Comparison of ENCODE assay signal across 12 cellular contexts in the genomic region with DNA sequence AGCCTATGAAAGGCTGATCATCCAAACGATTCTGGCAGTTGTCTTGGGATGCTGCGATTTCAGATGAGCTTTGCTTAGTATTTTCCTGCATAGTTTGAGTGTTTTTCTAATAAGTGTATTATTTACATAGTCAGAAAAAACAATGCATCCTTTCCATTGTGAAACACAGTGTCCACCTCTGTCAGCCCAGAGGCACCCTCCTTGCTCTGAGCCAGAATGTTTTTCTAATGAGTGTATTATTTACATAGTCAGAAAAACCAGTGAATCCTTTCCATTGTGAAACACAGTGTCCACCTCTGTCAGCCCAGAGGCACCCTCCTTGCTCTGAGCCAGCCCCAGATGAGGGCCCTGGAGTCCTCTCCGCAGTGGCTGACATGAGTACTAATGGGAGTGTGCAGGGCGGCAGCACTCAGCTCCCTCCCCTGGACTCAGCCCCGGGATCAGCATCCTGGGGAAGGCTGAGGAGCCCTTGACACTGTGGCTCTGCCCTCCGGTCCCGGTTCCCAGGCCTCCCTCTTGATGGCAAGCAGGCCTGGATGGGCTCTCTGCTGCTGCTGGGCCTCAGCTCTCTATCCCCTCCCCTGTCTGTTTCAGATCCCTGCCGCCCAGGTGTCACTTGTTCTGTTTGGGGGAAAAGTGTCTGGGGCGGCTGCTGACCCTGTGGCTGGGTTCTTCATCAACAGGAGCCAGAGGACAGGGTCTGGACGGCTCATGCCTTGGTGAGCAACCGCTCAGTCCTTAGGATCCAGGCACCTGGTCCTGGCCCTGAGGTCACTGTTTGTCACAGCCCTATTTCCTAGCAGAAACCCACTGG. TPM values are rescaled to one million over a fixed set of nuclear protein-coding genes. Genes with fewer than 3 reads are reported as not detected.
DNase-seq lines count a peak whose midpoint lies in the region; ATAC-seq lines count a peak whose summit lies in the region.
"Had no signal": no experiment of that assay in that cellular context is flagged by ENCODE, and none has a peak within 500 bp of the region (broad histone marks: within the 10 kb centered on the region; RNA-seq: fewer than 3 reads in every experiment).

No MANE protein-coding gene starts in this region.

- peaks cover 0 to 6% (median 3%) of the 10 kb centered on the region in 7 donors for H3K4me1 Mint-ChIP-seq in naive thymus-derived CD4-positive, alpha-beta T cell

- no peaks in the 10 kb centered on the region for H3K27me3 ChIP-seq in aorta (ENCODE audit: control insufficient read depth in 1 of 2, insufficient read depth in 2 of 2, low read length in 1 of 2)
- peaks cover 0 to 2% of the 10 kb centered on the region in 2 donors for H3K27me3 ChIP-seq in naive thymus-derived CD4-positive, alpha-beta T cell (ENCODE audit: control insufficient read depth in 2 of 2, insufficient read depth in 2 of 2, low read length in 2 of 2)
- H3K27me3 ChIP-seq: ascending aorta had no signal

- POLR2A ChIA-PET in naive thymus-derived CD4-positive, alpha-beta T cell (lab: Charles Lee), result no interaction called here

- H3K9me3 Mint-ChIP-seq in naive thymus-derived CD4-positive, alpha-beta T cell, result no peaks in the 10 kb centered on the region
- H3K9me3 Mint-ChIP-seq: IgD-negative memory B cell had no signal

- H3K27ac ChIP-seq in mesodermal cell (ENCODE audit: low read depth, low read length, severe bottlenecking), result peak overlapping the region; percentile 81
- no peak overlapping the region for H3K27ac ChIP-seq in aorta (ENCODE audit: low read depth in 1 of 2, low read length in 2 of 2)
- no peak overlapping the region for H3K27ac ChIP-seq in naive thymus-derived CD4-positive, alpha-beta T cell (ENCODE audit: low read depth, low read length)
- H3K27ac ChIP-seq: ascending aorta had no signal

- H3K4me3 ChIP-seq in mesodermal cell (ENCODE audit: extremely low read depth, insufficient read depth, low read length, poor library complexity, severe bottlenecking) (no peak overlapping the region), aorta (ENCODE audit: low read length in 2 of 2) (no peak overlapping the region)
- H3K4me3 ChIP-seq in naive thymus-derived CD4-positive, alpha-beta T cell (ENCODE audit: low read length), result no peak overlapping the region
- H3K4me3 ChIP-seq: ascending aorta had no signal

- CTCF ChIA-PET in naive thymus-derived CD4-positive, alpha-beta T cell (lab: Charles Lee), result no interaction called here

- DNase-seq in EH (ENCODE audit: low read depth) (peak; percentile 93), LoVo (ENCODE audit: low spot score) (peak; percentile 58), dermis microvascular lymphatic vessel endothelial cell (ENCODE audit: low read depth in 2 of 2) (peak; percentile 49 to 79), mesenteric fat pad (ENCODE audit: low spot score) (no peak), aorta (no peak), C1 segment of cervical spinal cord (lab: John Stamatoyannopoulos, UW) (no peak)
- DNase-seq in naive thymus-derived CD4-positive, alpha-beta T cell, result no peak
- DNase-seq: activated CD4-positive, alpha-beta T cell treated with anti-CD3 and anti-CD28 coated beads for 48 hours; posterior cingulate gyrus had no signal

- H3K4me3 Mint-ChIP-seq in naive thymus-derived CD4-positive, alpha-beta T cell, result no peak overlapping the region
- H3K4me3 Mint-ChIP-seq: IgD-negative memory B cell had no signal

- WGBS in mesodermal cell (ENCODE audit: insufficient coverage in 2 of 2), 2 experiments, result 62 to 68% methylated on average over 9 of the region's 11 CpGs
- WGBS in aorta, 2 donors, result 70 to 77% methylated on average over 11 of the region's 11 CpGs

- no peak for ATAC-seq in aorta (ENCODE audit: low FRiP score)
- ATAC-seq in naive thymus-derived CD4-positive, alpha-beta T cell, result no peak

- peaks cover 38% of the 10 kb centered on the region for H3K4me1 ChIP-seq in mesodermal cell (ENCODE audit: control insufficient read depth, insufficient read depth, low read length, poor library complexity, severe bottlenecking)
- H3K4me1 ChIP-seq in aorta (ENCODE audit: control insufficient read depth in 1 of 2, insufficient read depth in 2 of 2, low read length in 2 of 2), result no peaks in the 10 kb centered on the region
- no peaks in the 10 kb centered on the region for H3K4me1 ChIP-seq in naive thymus-derived CD4-positive, alpha-beta T cell (ENCODE audit: control insufficient read depth in 2 of 2, insufficient read depth in 2 of 2, low read length in 2 of 2)
- H3K4me1 ChIP-seq: ascending aorta had no signal

- H3K9me3 ChIP-seq in mesodermal cell (ENCODE audit: control insufficient read depth, low read length), result no peaks in the 10 kb centered on the region
- no peaks in the 10 kb centered on the region for H3K9me3 ChIP-seq in aorta (ENCODE audit: control insufficient read depth, low read length)
- H3K9me3 ChIP-seq in naive thymus-derived CD4-positive, alpha-beta T cell (ENCODE audit: control insufficient read depth in 2 of 3, low read length in 3 of 3), result no peaks in the 10 kb centered on the region
- H3K9me3 ChIP-seq: ascending aorta had no signal

- peaks cover 21 to 29% (median 26%) of the 10 kb centered on the region in 5 donors for H3K27me3 Mint-ChIP-seq in naive thymus-derived CD4-positive, alpha-beta T cell

- no peak overlapping the region for H3K27ac Mint-ChIP-seq in naive thymus-derived CD4-positive, alpha-beta T cell
- H3K27ac Mint-ChIP-seq: IgD-negative memory B cell had no signal

- H3K36me3 ChIP-seq in mesodermal cell (ENCODE audit: control insufficient read depth, insufficient read depth, low read length) (no peaks in the 10 kb centered on the region), aorta (ENCODE audit: control insufficient read depth in 1 of 2, insufficient read depth in 2 of 2, low read length in 1 of 2) (no peaks in the 10 kb centered on the region)
- H3K36me3 ChIP-seq in naive thymus-derived CD4-positive, alpha-beta T cell (ENCODE audit: control insufficient read depth in 2 of 3, insufficient read depth in 3 of 3, low read length in 3 of 3), result no peaks in the 10 kb centered on the region
- H3K36me3 ChIP-seq: ascending aorta had no signal

- peaks cover 0 to 8% (median 0%) of the 10 kb centered on the region in 5 donors for H3K36me3 Mint-ChIP-seq in naive thymus-derived CD4-positive, alpha-beta T cell
- H3K36me3 Mint-ChIP-seq: IgD-negative memory B cell had no signal

- intact Hi-C loops in aorta (cut with DNase I), result no loop called here
- intact Hi-C loops in naive thymus-derived CD4-positive, alpha-beta T cell (cut with micrococcal nuclease), result no loop called here

RNA-seq across cellular contexts. Expression of a gene that starts 5.9 kb away (rescaled TPM):
- total RNA-seq in dermis microvascular lymphatic vessel endothelial cell, result under 0.01 and 0.26 TPM in 2 replicates
- polyA plus RNA-seq in mesodermal cell (2013, experiment 1 of 2), result 1.1 TPM
- 0.81 TPM for polyA plus RNA-seq in mesodermal cell (2013, experiment 2 of 2)
- not detected for total RNA-seq in mesenteric fat pad
- total RNA-seq in aorta, result under 1 TPM; 0.33 to 0.42 TPM
- under 1 TPM in 1 of 2 donors, not detected in 1; 0.05 TPM for polyA plus RNA-seq in aorta
- under 1 TPM in 2 of 5 experiments, not detected in 3; 0.22 to 0.76 TPM for total RNA-seq in naive thymus-derived CD4-positive, alpha-beta T cell
- not detected for polyA plus RNA-seq in naive thymus-derived CD4-positive, alpha-beta T cell
- total RNA-seq: ascending aorta had no signal
- polyA plus RNA-seq: IgD-negative memory B cell had no signal

RNA-seq across cellular contexts. Expression of a gene that starts 31.4 kb away (rescaled TPM):
- total RNA-seq in dermis microvascular lymphatic vessel endothelial cell, result 8.2 and 8.7 TPM in 2 replicates
- polyA plus RNA-seq in mesodermal cell (2013, experiment 1 of 2), result 10.3 TPM
- polyA plus RNA-seq in mesodermal cell (2013, experiment 2 of 2), result 9.7 TPM
- 7.2 TPM for total RNA-seq in mesenteric fat pad
- 10 to 100 TPM in 1 of 2 donors, 1 to 10 TPM in 1; 8.3 to 11.2 TPM for total RNA-seq in aorta
- 1 to 10 TPM; 1.3 to 3.5 TPM for polyA plus RNA-seq in aorta
- total RNA-seq in naive thymus-derived CD4-positive, alpha-beta T cell, result 10 to 100 TPM in 3 of 5 experiments, 1 to 10 TPM in 2; 3.9 to 22.1 (median 17.8) TPM
- polyA plus RNA-seq in naive thymus-derived CD4-positive, alpha-beta T cell, result 1 to 10 TPM; 4.4 to 9.4 TPM

RNA-seq across cellular contexts. Expression of a gene that starts 33.8 kb away (rescaled TPM):
- total RNA-seq in dermis microvascular lymphatic vessel endothelial cell (7.7 and 8.0 TPM in 2 replicates), mesenteric fat pad (5.0 TPM), aorta (1 to 10 TPM; 5.9 to 7.3 TPM)
- 43.1 TPM for polyA plus RNA-seq in mesodermal cell (2013, experiment 1 of 2)
- polyA plus RNA-seq in mesodermal cell (2013, experiment 2 of 2), result 40.1 TPM
- 10 to 100 TPM; 18.7 to 24.8 TPM for polyA plus RNA-seq in aorta
- 1 to 10 TPM in 1 of 5 experiments, not detected in 4; 2.7 TPM for total RNA-seq in naive thymus-derived CD4-positive, alpha-beta T cell
- not detected for polyA plus RNA-seq in naive thymus-derived CD4-positive, alpha-beta T cell
- total RNA-seq: ascending aorta had no signal

Comparison
In these comparisons a context has a peak if more than half of its experiments do, and no peak if none do; other contexts are left out.
1. DNase-seq: peak in EH (single experiment), LoVo (single experiment) and dermis microvascular lymphatic vessel endothelial cell (2 of 2); none in mesenteric fat pad (single experiment), aorta (0 of 2), naive thymus-derived CD4-positive, alpha-beta T cell (0 of 9) and C1 segment of cervical spinal cord (0 of 14).